16 cellular contexts compared by ENCODE assay signal in the genomic region with DNA sequence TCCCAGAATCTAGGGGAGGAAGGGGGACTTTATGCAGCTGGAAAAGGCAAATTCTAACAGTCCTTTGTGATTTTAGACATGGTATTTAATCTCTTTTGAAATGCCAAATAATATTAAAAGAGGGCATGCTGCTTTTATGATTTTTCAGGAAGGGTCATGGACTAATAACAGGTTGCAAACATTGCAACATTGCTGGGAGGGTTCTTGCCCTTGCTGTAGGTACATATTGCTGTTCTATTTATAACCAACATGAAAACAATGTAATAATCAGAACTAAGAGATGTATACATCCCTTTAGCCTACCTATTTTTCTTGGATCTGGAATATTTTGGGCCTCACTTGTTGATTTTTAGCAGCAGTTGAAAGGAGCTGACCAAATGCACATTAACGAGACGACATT.
"Had no signal": no experiment of that assay in that cellular context is flagged by ENCODE, and none has a peak within 500 bp of the region (broad histone marks: within the 10 kb centered on the region; RNA-seq: fewer than 3 reads in every experiment).

No MANE protein-coding gene starts in this region.

- H3K27ac Mint-ChIP-seq: activated CD4-positive, alpha-beta memory T cell treated with anti-CD3 and anti-CD28 coated beads, Interleukin-2, amount 10 ng/mL, durations not matched to agents 7 days and 5 days; activated T-cell treated with anti-CD3 and anti-CD28 coated beads, Interleukin-2, amount 50 U/mL, for 24 hours had no signal

- H3K27me3 ChIP-seq: adrenal gland, dorsolateral prefrontal cortex, tibial nerve had no signal

- H3K27me3 Mint-ChIP-seq: activated CD4-positive, alpha-beta memory T cell treated with anti-CD3 and anti-CD28 coated beads, Interleukin-2, amount 10 ng/mL, durations not matched to agents 7 days and 5 days had no signal

- DNase-seq: activated CD4-positive, alpha-beta memory T cell treated with anti-CD3 and anti-CD28 coated beads, Interleukin-2, amount 10 ng/mL, durations not matched to agents 7 days and 5 days; activated CD4-positive, alpha-beta T cell treated with anti-CD3 and anti-CD28 coated beads for 4 hours; activated naive CD4-positive, alpha-beta T cell treated with anti-CD3 and anti-CD28 coated beads, Interleukin-2, amount 50 U/mL, for 16 hours; activated T-cell treated with anti-CD3 and anti-CD28 coated beads, Interleukin-2, amount 50 U/mL, for 24 hours; adrenal gland; dorsolateral prefrontal cortex; glutamatergic neuron; stimulated activated CD4-positive, alpha-beta T cell treated with anti-CD3 and anti-CD28 coated beads, Interleukin-4, amount 100 ng/mL, for 24 hours; stimulated activated naive CD4-positive, alpha-beta T cell; substantia nigra; T-helper 2 cell had no signal

- ATAC-seq: esophagus mucosa had no signal

- H3K9me3 Mint-ChIP-seq: activated CD4-positive, alpha-beta memory T cell treated with anti-CD3 and anti-CD28 coated beads, Interleukin-2, amount 10 ng/mL, durations not matched to agents 7 days and 5 days; activated T-cell treated with anti-CD3 and anti-CD28 coated beads, Interleukin-2, amount 50 U/mL, for 24 hours had no signal

- H3K79me2 ChIP-seq: parathyroid adenoma had no signal

- H3K4me3 ChIP-seq: adrenal gland, dorsolateral prefrontal cortex, lower lobe of right lung, skin epidermis, tibial nerve had no signal

- H3K4me3 Mint-ChIP-seq: activated CD4-positive, alpha-beta memory T cell treated with anti-CD3 and anti-CD28 coated beads, Interleukin-2, amount 10 ng/mL, durations not matched to agents 7 days and 5 days; activated T-cell treated with anti-CD3 and anti-CD28 coated beads, Interleukin-2, amount 50 U/mL, for 24 hours had no signal

- H3K9ac ChIP-seq: parathyroid adenoma had no signal

- H3K4me1 ChIP-seq: adrenal gland, lower lobe of right lung, parathyroid adenoma, tibial nerve had no signal

- H2AFZ ChIP-seq: parathyroid adenoma had no signal

- H3K4me1 Mint-ChIP-seq: activated CD4-positive, alpha-beta memory T cell treated with anti-CD3 and anti-CD28 coated beads, Interleukin-2, amount 10 ng/mL, durations not matched to agents 7 days and 5 days had no signal

- H3K9me3 ChIP-seq: adrenal gland, lower lobe of right lung, tibial nerve had no signal

- H3K36me3 ChIP-seq: adrenal gland, lower lobe of right lung, tibial nerve had no signal

- H3K27ac ChIP-seq: adrenal gland, dorsolateral prefrontal cortex, lower lobe of right lung, parathyroid adenoma, skin epidermis, tibial nerve had no signal
